23 cellular contexts compared by ENCODE assay signal in genomic region chr11:1163911-1164735, GRCh38. TPM values are rescaled to one million over a fixed set of nuclear protein-coding genes. Genes with fewer than 3 reads are reported as not detected.
DNase-seq lines count a peak whose midpoint lies in the region; ATAC-seq and TF ChIP-seq lines count a peak whose summit lies in the region.
"Had no signal": no experiment of that assay in that cellular context is flagged by ENCODE, and none has a peak within 500 bp of the region (broad histone marks: within the 10 kb centered on the region; RNA-seq: fewer than 3 reads in every experiment).

No MANE protein-coding gene starts in this region.

- peaks cover 0 to 50% (median 0%) of the 10 kb centered on the region in 7 donors for H3K27me3 ChIP-seq in spleen (replicated peaks in 1 of 7)
- H3K27me3 ChIP-seq: brain microvascular endothelial cell, neutrophil, uterus had no signal

- no peak for TF ChIP-seq POLR2A in spleen (IDR thresholded peaks at IDR 0.05)
- no peak for TF ChIP-seq POLR2A in GM18505 (IDR thresholded peaks at IDR 0.05; ENCODE audit: borderline replicate concordance, extremely low read depth, insufficient read depth, insufficient read length)

- no peaks in the 10 kb centered on the region for H3K4me1 ChIP-seq in spleen
- H3K4me1 ChIP-seq: uterus had no signal

- ATAC-seq in GM18505 (IDR thresholded peaks at IDR 0.05; ENCODE audit: unreplicated experiment), result no peak
- ATAC-seq: activated CD4-positive, alpha-beta T cell treated with anti-CD3 and anti-CD28 coated beads for 36 hours; activated CD8-positive, alpha-beta memory T cell treated with anti-CD3 and anti-CD28 coated beads, Interleukin-2, amount 10 ng/mL, durations not matched to agents 7 days and 5 days had no signal

- DNase-seq in activated T-cell treated with anti-CD3 and anti-CD28 coated beads, Interleukin-2, amount 50 U/mL, for 1 hour, result peak; percentile 13
- DNase-seq in activated T-cell treated with anti-CD3 and anti-CD28 coated beads, Interleukin-2, amount 50 U/mL, for 48 hours, result no peak
- DNase-seq in HuH-7 (ENCODE audit: low spot score) (peak; percentile 17), iPS-NIHi11 (ENCODE audit: low spot score) (peak; percentile 38), spleen (peak; percentile 68), DMS53 (lab: John Stamatoyannopoulos, UW) (no peak), glutamatergic neuron (no peak)
- DNase-seq: activated CD4-positive, alpha-beta T cell treated with anti-CD3 and anti-CD28 coated beads for 36 hours; activated CD8-positive, alpha-beta memory T cell treated with anti-CD3 and anti-CD28 coated beads, Interleukin-2, amount 10 ng/mL, durations not matched to agents 7 days and 5 days; brain microvascular endothelial cell; C1 segment of cervical spinal cord; cortex of kidney; GDM1; GOT3; KG1; RPMI8226; stimulated activated CD4-positive, alpha-beta T cell treated with anti-CD3 and anti-CD28 coated beads, Interleukin-12 subunit alpha, Interleukin-12 subunit beta, amount 100 ng/mL, for 4 hours; substantia nigra; uterus had no signal

- H3K4me3 Mint-ChIP-seq in glutamatergic neuron (ENCODE audit: unreplicated experiment), result no peak overlapping the region
- H3K4me3 Mint-ChIP-seq: activated CD4-positive, alpha-beta T cell treated with anti-CD3 and anti-CD28 coated beads for 36 hours; activated CD8-positive, alpha-beta memory T cell treated with anti-CD3 and anti-CD28 coated beads, Interleukin-2, amount 10 ng/mL, durations not matched to agents 7 days and 5 days had no signal

- no peaks in the 10 kb centered on the region for H3K4me1 Mint-ChIP-seq in glutamatergic neuron (ENCODE audit: low read depth, unreplicated experiment)
- H3K4me1 Mint-ChIP-seq: activated CD4-positive, alpha-beta T cell treated with anti-CD3 and anti-CD28 coated beads for 36 hours; activated CD8-positive, alpha-beta memory T cell treated with anti-CD3 and anti-CD28 coated beads, Interleukin-2, amount 10 ng/mL, durations not matched to agents 7 days and 5 days had no signal

- peaks cover 0 to 5% (median 0%) of the 10 kb centered on the region in 8 donors for H3K9me3 ChIP-seq in spleen
- H3K9me3 ChIP-seq: neutrophil, uterus had no signal

- no peak overlapping the region for H3K27ac Mint-ChIP-seq in glutamatergic neuron (ENCODE audit: unreplicated experiment)
- H3K27ac Mint-ChIP-seq: activated CD4-positive, alpha-beta T cell treated with anti-CD3 and anti-CD28 coated beads for 36 hours; activated CD8-positive, alpha-beta memory T cell treated with anti-CD3 and anti-CD28 coated beads, Interleukin-2, amount 10 ng/mL, durations not matched to agents 7 days and 5 days; activated T-helper 2 cell treated with anti-CD3 and anti-CD28 coated beads, Interferon-gamma antibody, Interleukin-2, Interleukin-4, amounts not matched to agents 10 μg/mL and 5 μg/mL and 100 μg/mL, durations not matched to agents 14 hours and 24 hours and 36 hours had no signal

- intact Hi-C loops in spleen (cut with DNase I; ENCODE audit: low total_unique reads), result no loop called here

- peaks cover 5% of the 10 kb centered on the region for H3K27me3 Mint-ChIP-seq in glutamatergic neuron (ENCODE audit: unreplicated experiment)
- H3K27me3 Mint-ChIP-seq: activated CD8-positive, alpha-beta memory T cell treated with anti-CD3 and anti-CD28 coated beads, Interleukin-2, amount 10 ng/mL, durations not matched to agents 7 days and 5 days had no signal

- H3K27ac ChIP-seq in spleen, result no peak overlapping the region
- H3K27ac ChIP-seq: brain microvascular endothelial cell, neutrophil, uterus had no signal

- H3K9me3 Mint-ChIP-seq in glutamatergic neuron (ENCODE audit: unreplicated experiment), result peaks cover 10% of the 10 kb centered on the region
- H3K9me3 Mint-ChIP-seq: activated T-helper 2 cell treated with anti-CD3 and anti-CD28 coated beads, Interferon-gamma antibody, Interleukin-2, Interleukin-4, amounts not matched to agents 10 μg/mL and 5 μg/mL and 100 μg/mL, durations not matched to agents 14 hours and 24 hours and 36 hours had no signal

- no peaks in the 10 kb centered on the region for H3K36me3 Mint-ChIP-seq in glutamatergic neuron (ENCODE audit: unreplicated experiment)
- H3K36me3 Mint-ChIP-seq: activated CD8-positive, alpha-beta memory T cell treated with anti-CD3 and anti-CD28 coated beads, Interleukin-2, amount 10 ng/mL, durations not matched to agents 7 days and 5 days had no signal

- 71 to 88% (median 80%) methylated on average over 17 to 28 of the region's 28 CpGs for WGBS in spleen, 5 donors

- H3K4me3 ChIP-seq in spleen, result no peak overlapping the region
- H3K4me3 ChIP-seq: uterus had no signal

- H3K36me3 ChIP-seq in spleen, result no peaks in the 10 kb centered on the region
- H3K36me3 ChIP-seq: brain microvascular endothelial cell, neutrophil, uterus had no signal

- no peak for TF ChIP-seq CTCF in spleen (IDR thresholded peaks at IDR 0.05 in 8 of 11, conservative IDR thresholded peaks at IDR 0.05 in 3 of 11)
- no peak for TF ChIP-seq CTCF in glutamatergic neuron (IDR thresholded peaks at IDR 0.05; ENCODE audit: partially characterized antibody, unreplicated experiment)

RNA-seq across cellular contexts. Expression of gene MUC5AC, which starts 6.4 kb away (rescaled TPM):
- total RNA-seq in spleen (not detected), glutamatergic neuron (ENCODE audit: unreplicated experiment) (not detected)
- polyA plus RNA-seq in spleen, result under 1 TPM in 2 of 3 donors, not detected in 1; under 0.01 TPM
- total RNA-seq: A673; activated CD4-positive, alpha-beta T cell treated with anti-CD3 and anti-CD28 coated beads for 36 hours; activated CD8-positive, alpha-beta memory T cell treated with anti-CD3 and anti-CD28 coated beads, Interleukin-2, amount 10 ng/mL, durations not matched to agents 7 days and 5 days; activated T-helper 2 cell treated with anti-CD3 and anti-CD28 coated beads, Interferon-gamma antibody, Interleukin-2, Interleukin-4, amounts not matched to agents 10 μg/mL and 5 μg/mL and 100 μg/mL, durations not matched to agents 14 hours and 24 hours and 36 hours had no signal

RNA-seq across cellular contexts. Expression of gene MUC5B, which starts 58.7 kb away (rescaled TPM):
- total RNA-seq in spleen (under 1 TPM in 1 of 7 donors, not detected in 6; 0.09 TPM), glutamatergic neuron (ENCODE audit: unreplicated experiment) (not detected)
- polyA plus RNA-seq in spleen, result under 1 TPM in 2 of 3 donors, not detected in 1; under 0.01 TPM
- total RNA-seq: A673; activated CD4-positive, alpha-beta T cell treated with anti-CD3 and anti-CD28 coated beads for 36 hours; activated CD8-positive, alpha-beta memory T cell treated with anti-CD3 and anti-CD28 coated beads, Interleukin-2, amount 10 ng/mL, durations not matched to agents 7 days and 5 days; activated T-helper 2 cell treated with anti-CD3 and anti-CD28 coated beads, Interferon-gamma antibody, Interleukin-2, Interleukin-4, amounts not matched to agents 10 μg/mL and 5 μg/mL and 100 μg/mL, durations not matched to agents 14 hours and 24 hours and 36 hours had no signal

Comparison
In these comparisons a context has a peak if more than half of its experiments do, and no peak if none do; other contexts are left out.
1. DNase-seq: peak in activated T-cell treated with anti-CD3 and anti-CD28 coated beads, Interleukin-2, amount 50 U/mL, for 1 hour (single experiment), HuH-7 (single experiment), iPS-NIHi11 (single experiment) and spleen (single experiment); none in activated T-cell treated with anti-CD3 and anti-CD28 coated beads, Interleukin-2, amount 50 U/mL, for 48 hours (0 of 2), DMS53 (single experiment) and glutamatergic neuron (single experiment).